In the genomic region with DNA sequence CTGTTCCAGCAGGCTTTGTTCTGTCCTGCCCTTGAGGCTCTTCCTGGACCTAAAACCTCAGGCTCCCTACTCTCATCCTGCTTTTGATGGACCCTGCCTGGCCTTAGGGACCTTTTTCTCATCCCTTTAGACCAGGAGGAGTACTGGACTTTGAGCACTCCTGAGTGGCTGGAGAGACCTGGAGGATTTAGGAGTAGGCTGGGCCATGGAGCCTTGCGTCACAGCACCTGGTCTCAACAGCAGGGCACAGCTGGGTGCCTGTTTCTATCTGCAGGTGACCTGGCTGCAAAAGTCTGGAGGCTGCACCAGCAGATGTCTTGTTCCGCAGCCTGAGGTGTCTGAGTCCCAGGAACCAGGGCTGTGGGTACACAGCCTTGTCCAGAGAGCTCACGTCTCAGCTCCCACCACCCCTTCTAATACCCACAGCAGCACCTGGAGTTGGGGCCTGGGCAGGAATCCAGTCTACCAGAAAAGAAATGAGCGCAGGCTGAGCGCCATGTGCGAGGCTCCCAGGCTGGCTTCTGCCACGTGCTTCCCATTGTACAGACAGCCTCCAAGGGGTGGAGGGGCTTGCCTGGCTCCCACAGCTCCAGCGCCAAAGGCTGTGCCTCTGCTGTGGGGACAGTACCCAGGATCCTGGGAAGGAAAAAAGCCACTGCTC, we compare ENCODE assay signal across 22 cellular contexts. TPM values are rescaled to one million over a fixed set of nuclear protein-coding genes. Genes with fewer than 3 reads are reported as not detected.
DNase-seq lines count a peak whose midpoint lies in the region; ATAC-seq and TF ChIP-seq lines count a peak whose summit lies in the region.
"Had no signal": no experiment of that assay in that cellular context is flagged by ENCODE, and none has a peak within 500 bp of the region (broad histone marks: within the 10 kb centered on the region; RNA-seq: fewer than 3 reads in every experiment).

No MANE protein-coding gene starts in this region.

- H3K79me2 ChIP-seq in hepatocyte = no peaks in the 10 kb centered on the region

- H4K20me1 ChIP-seq in hepatocyte (ENCODE audit: insufficient read depth, poor library complexity, severe bottlenecking) = no peaks in the 10 kb centered on the region

- 85% methylated on average over 8 of the region's 8 CpGs for WGBS in hepatocyte (ENCODE audit: low lambda C conversion rate, missing lambda C conversion rate)

- no peaks in the 10 kb centered on the region for H3K9me2 ChIP-seq in hepatocyte (replicated peaks; ENCODE audit: insufficient read depth)

- H3K36me3 ChIP-seq in hepatocyte (replicated peaks; ENCODE audit: insufficient read depth, low read depth) = no peaks in the 10 kb centered on the region
- H3K36me3 ChIP-seq: BLaER1 treated with 17β-estradiol and CSF1 and Interleukin-3, amounts not matched to agents 10 nM and 100 nM; gastroesophageal sphincter; thyroid gland had no signal

- H3K4me3 ChIP-seq in hepatocyte = no peak overlapping the region
- H3K4me3 ChIP-seq: BLaER1 treated with 17β-estradiol and CSF1 and Interleukin-3, amounts not matched to agents 10 nM and 100 nM; gastroesophageal sphincter; thyroid gland had no signal

- no peak overlapping the region for H3K4me2 ChIP-seq in hepatocyte
- H3K4me2 ChIP-seq: BLaER1 treated with 17β-estradiol and CSF1 and Interleukin-3, amounts not matched to agents 10 nM and 100 nM had no signal

- TF ChIP-seq CTCF in hepatocyte (IDR thresholded peaks at IDR 0.05; ENCODE audit: poor library complexity) = no peak

- no peak overlapping the region for H3K27ac ChIP-seq in hepatocyte
- H3K27ac ChIP-seq: BLaER1 treated with 17β-estradiol and CSF1 and Interleukin-3, amounts not matched to agents 10 nM and 100 nM; gastroesophageal sphincter; RWPE1; thyroid gland had no signal

- peak; percentile 91 for DNase-seq in DMS53 (lab: John Stamatoyannopoulos, UW)
- peak; percentile 86 for DNase-seq in NCI-H146 treated with DMSO at 0.1 percent for 48 hours (lab: John Stamatoyannopoulos, UW; ENCODE audit: unreplicated experiment)
- peak; percentile 59 for DNase-seq in NCI-H774 (lab: John Stamatoyannopoulos, UW)
- peak; percentile 7 for DNase-seq in hepatocyte (ENCODE audit: low spot score)
- no peak for DNase-seq in activated naive CD4-positive, alpha-beta T cell treated with anti-CD3 and anti-CD28 coated beads, Interleukin-2, amount 50 U/mL, for 16 hours
- no peak for DNase-seq in stimulated activated CD4-positive, alpha-beta T cell treated with anti-CD3 and anti-CD28 coated beads, Interleukin-12 subunit alpha, Interleukin-12 subunit beta, amount 100 ng/mL, for 4 hours
- DNase-seq: activated B cell treated with CpG ODN at 0.5 μM for 24 hours; activated CD4-positive, alpha-beta T cell treated with anti-CD3 and anti-CD28 coated beads, Interleukin-2, amount 50 U/mL, for 4 hours; aorta; HCEC 1CT; hypothalamus; naive thymus-derived CD8-positive, alpha-beta T cell; NCI-H1436; stimulated activated naive CD8-positive, alpha-beta T cell treated with anti-CD3 and anti-CD28 coated beads, Interleukin-15, amount 100 ng/mL, for 72 hours; thyroid gland had no signal

- peaks cover 43% of the 10 kb centered on the region for H3K4me1 ChIP-seq in hepatocyte (ENCODE audit: insufficient read depth)

- ATAC-seq in GM21737 (IDR thresholded peaks at IDR 0.05; ENCODE audit: unreplicated experiment) = no peak
- ATAC-seq: activated naive CD4-positive, alpha-beta T cell treated with anti-CD3 and anti-CD28 coated beads, Interleukin-2, amount 50 U/mL, for 72 hours; activated T-helper 17 cell treated with anti-CD3 and anti-CD28 coated beads, Interleukin-2, amount 50 U/mL, for 72 hours; gastroesophageal sphincter; naive thymus-derived CD8-positive, alpha-beta T cell; SK-N-SH treated with all-trans-retinoic acid at 6 μM for 48 hours; stimulated activated naive CD8-positive, alpha-beta T cell treated with anti-CD3 and anti-CD28 coated beads, Interleukin-15, amount 100 ng/mL, for 72 hours had no signal

- no peaks in the 10 kb centered on the region for H3K27me3 ChIP-seq in hepatocyte
- H3K27me3 ChIP-seq: thyroid gland had no signal

- no peak overlapping the region for H2AFZ ChIP-seq in hepatocyte

- H3K9me3 ChIP-seq in hepatocyte (ENCODE audit: low read depth) = no peaks in the 10 kb centered on the region
- H3K9me3 ChIP-seq: BLaER1 treated with 17β-estradiol and CSF1 and Interleukin-3, amounts not matched to agents 10 nM and 100 nM; gastroesophageal sphincter; thyroid gland had no signal

RNA-seq across cellular contexts. Expression of gene NSD2, which starts 5.0 kb away (rescaled TPM):
- 26.9 and 30.8 TPM in 2 replicates for total RNA-seq in hepatocyte
- 22.0 and 25.7 TPM in 2 replicates for polyA plus RNA-seq in hepatocyte

RNA-seq across cellular contexts. Expression of gene LETM1, which starts 10.3 kb away (rescaled TPM):
- 39.1 and 46.0 TPM in 2 replicates for total RNA-seq in hepatocyte
- 24.4 and 29.4 TPM in 2 replicates for polyA plus RNA-seq in hepatocyte

Comparison
In these comparisons a context has a peak if more than half of its experiments do, and no peak if none do; other contexts are left out.
1. DNase-seq: peak in DMS53 (single experiment), NCI-H146 treated with DMSO at 0.1 percent for 48 hours (single experiment), NCI-H774 (single experiment) and hepatocyte (single experiment); none in activated naive CD4-positive, alpha-beta T cell treated with anti-CD3 and anti-CD28 coated beads, Interleukin-2, amount 50 U/mL, for 16 hours (single experiment) and stimulated activated CD4-positive, alpha-beta T cell treated with anti-CD3 and anti-CD28 coated beads, Interleukin-12 subunit alpha, Interleukin-12 subunit beta, amount 100 ng/mL, for 4 hours (single experiment).